In the genomic region with DNA sequence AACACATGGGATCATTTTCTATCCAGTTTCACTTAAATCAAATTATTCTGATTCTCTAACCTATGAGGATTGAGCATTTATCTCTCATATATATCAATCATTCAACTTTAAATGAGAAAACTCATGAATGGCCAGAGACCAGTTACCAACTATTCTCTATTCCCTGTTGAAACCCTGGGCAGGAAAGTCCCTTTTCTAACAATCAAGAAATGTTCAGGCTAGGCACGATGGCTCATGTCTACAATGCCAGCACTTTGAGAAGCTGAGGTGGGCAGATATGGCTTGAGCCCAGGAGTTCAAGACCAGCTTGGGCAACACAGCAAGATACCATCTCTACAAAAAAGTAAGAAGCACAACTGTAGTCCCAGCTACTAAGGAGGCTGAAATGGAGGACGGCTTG, we compare ENCODE assay signal across 25 cellular contexts. TPM values are rescaled to one million over a fixed set of nuclear protein-coding genes. Genes with fewer than 3 reads are reported as not detected.
A peak's percentile ranks its signal among the peaks of the same experiment; 100 is the strongest.
DNase-seq lines count a peak whose midpoint lies in the region; ATAC-seq and TF ChIP-seq lines count a peak whose summit lies in the region.
"Had no signal": no experiment of that assay in that cellular context is flagged by ENCODE, and none has a peak within 500 bp of the region (broad histone marks: within the 10 kb centered on the region; RNA-seq: fewer than 3 reads in every experiment).

No MANE protein-coding gene starts in this region.

- intact Hi-C loops in CD4-positive, alpha-beta T cell (cut with DNase I, micrococcal nuclease): loop anchor here in 1 of 2 experiments (2.0 kb wide), 1 partner anchor 14 kb away; no protein-coding TSS in a partner anchor

- H3K27ac ChIP-seq in CD4-positive, alpha-beta T cell (ENCODE audit: low read depth, low read length): no peak overlapping the region
- H3K27ac ChIP-seq: A549 had no signal

- H3K27me3 Mint-ChIP-seq in activated T-cell treated with anti-CD3 and anti-CD28 coated beads, Interleukin-2, amount 50 U/mL, for 72 hours (ENCODE audit: low read depth): no peaks in the 10 kb centered on the region
- H3K27me3 Mint-ChIP-seq in activated T-helper 17 cell treated with anti-CD3 and anti-CD28 coated beads, Interleukin-2, amount 50 U/mL, for 72 hours: no peaks in the 10 kb centered on the region
- H3K27me3 Mint-ChIP-seq in stimulated activated memory B cell treated with anti-CD40 and anti-IgM and Interleukin-4, amounts not matched to agents 10 μg/mL and 1 μg/mL and 100 μg/mL, for 72 hours: no peaks in the 10 kb centered on the region
- H3K27me3 Mint-ChIP-seq in CD4-positive, alpha-beta T cell: no peaks in the 10 kb centered on the region
- H3K27me3 Mint-ChIP-seq: CD4-positive, CD25-positive, alpha-beta regulatory T cell had no signal

- DNase-seq in activated T-cell treated with anti-CD3 and anti-CD28 coated beads, Interleukin-2, amount 50 U/mL, for 72 hours: no peak
- DNase-seq in activated T-cell treated with anti-CD3 and anti-CD28 coated beads for 4 hours (no peak), mesenteric fat pad (ENCODE audit: low spot score) (no peak), NCI-H345 (lab: John Stamatoyannopoulos, UW) (no peak)
- DNase-seq in CD4-positive, alpha-beta T cell: no peak
- DNase-seq: Caco-2; CD4-positive, CD25-positive, alpha-beta regulatory T cell; DMS79 treated with DMSO at 0.1 percent for 48 hours; HCEC 1CT; Kasumi-1; MG63; NCI-H1048; NCI-H1436; NCI-H187 treated with DMSO at 0.1 percent for 48 hours; NCI-H2227 treated with DMSO at 0.1 percent for 48 hours; NCI-H510A treated with DMSO at 0.1 percent for 48 hours; NCI-H748 treated with DMSO at 0.1 percent for 48 hours; SIG-M5; SK-N-SH had no signal

- CTCF ChIA-PET in CD4-positive, alpha-beta T cell (lab: Charles Lee): no interaction called here

- ATAC-seq in activated T-cell treated with anti-CD3 and anti-CD28 coated beads, Interleukin-2, amount 50 U/mL, for 72 hours (replicated peaks in 1 of 2): peak in 1 of 2 donors; percentile 34
- peak; percentile 54 for ATAC-seq in HG02798 (IDR thresholded peaks at IDR 0.05; ENCODE audit: poor library complexity, unreplicated experiment)
- ATAC-seq in activated T-helper 17 cell treated with anti-CD3 and anti-CD28 coated beads, Interleukin-2, amount 50 U/mL, for 72 hours (replicated peaks): peak; percentile 70
- ATAC-seq in stimulated activated memory B cell treated with anti-CD40 and anti-IgM and Interleukin-4, amounts not matched to agents 10 μg/mL and 1 μg/mL and 100 μg/mL, for 72 hours: peak; percentile 84
- no peak for ATAC-seq in CD4-positive, alpha-beta T cell (ENCODE audit: poor library complexity)
- ATAC-seq: A549, GM23338, Panc1 had no signal

- H3K27ac Mint-ChIP-seq in activated T-cell treated with anti-CD3 and anti-CD28 coated beads, Interleukin-2, amount 50 U/mL, for 72 hours: peak overlapping the region; percentile 52
- H3K27ac Mint-ChIP-seq in activated T-helper 17 cell treated with anti-CD3 and anti-CD28 coated beads, Interleukin-2, amount 50 U/mL, for 72 hours: no peak overlapping the region
- H3K27ac Mint-ChIP-seq in stimulated activated memory B cell treated with anti-CD40 and anti-IgM and Interleukin-4, amounts not matched to agents 10 μg/mL and 1 μg/mL and 100 μg/mL, for 72 hours: peak overlapping the region; percentile 33
- no peak overlapping the region for H3K27ac Mint-ChIP-seq in CD4-positive, alpha-beta T cell
- H3K27ac Mint-ChIP-seq: GM23338 had no signal

- no peak for TF ChIP-seq CTCF in CD4-positive, alpha-beta T cell (IDR thresholded peaks at IDR 0.05)

- no peaks in the 10 kb centered on the region for H3K27me3 ChIP-seq in CD4-positive, alpha-beta T cell (ENCODE audit: control insufficient read depth, insufficient read depth, low read length)
- H3K27me3 ChIP-seq: MG63 had no signal

- H3K36me3 Mint-ChIP-seq in activated T-cell treated with anti-CD3 and anti-CD28 coated beads, Interleukin-2, amount 50 U/mL, for 72 hours (ENCODE audit: insufficient read depth in 2 of 2): no peaks in the 10 kb centered on the region
- H3K36me3 Mint-ChIP-seq in activated T-helper 17 cell treated with anti-CD3 and anti-CD28 coated beads, Interleukin-2, amount 50 U/mL, for 72 hours (ENCODE audit: low read depth): no peaks in the 10 kb centered on the region
- H3K36me3 Mint-ChIP-seq in stimulated activated memory B cell treated with anti-CD40 and anti-IgM and Interleukin-4, amounts not matched to agents 10 μg/mL and 1 μg/mL and 100 μg/mL, for 72 hours: peaks cover 16% of the 10 kb centered on the region
- no peaks in the 10 kb centered on the region for H3K36me3 Mint-ChIP-seq in CD4-positive, alpha-beta T cell (ENCODE audit: low read depth)

- H3K9me3 Mint-ChIP-seq in activated T-cell treated with anti-CD3 and anti-CD28 coated beads, Interleukin-2, amount 50 U/mL, for 72 hours: no peaks in the 10 kb centered on the region
- no peaks in the 10 kb centered on the region for H3K9me3 Mint-ChIP-seq in activated T-helper 17 cell treated with anti-CD3 and anti-CD28 coated beads, Interleukin-2, amount 50 U/mL, for 72 hours
- no peaks in the 10 kb centered on the region for H3K9me3 Mint-ChIP-seq in stimulated activated memory B cell treated with anti-CD40 and anti-IgM and Interleukin-4, amounts not matched to agents 10 μg/mL and 1 μg/mL and 100 μg/mL, for 72 hours
- no peaks in the 10 kb centered on the region for H3K9me3 Mint-ChIP-seq in CD4-positive, alpha-beta T cell
- H3K9me3 Mint-ChIP-seq: CD4-positive, CD25-positive, alpha-beta regulatory T cell; GM23338 had no signal

- no peaks in the 10 kb centered on the region for H3K9me3 ChIP-seq in CD4-positive, alpha-beta T cell (ENCODE audit: control insufficient read depth, low read length)
- H3K9me3 ChIP-seq: A549, MG63, SK-N-SH had no signal

- H3K4me3 Mint-ChIP-seq in activated T-cell treated with anti-CD3 and anti-CD28 coated beads, Interleukin-2, amount 50 U/mL, for 72 hours: peak overlapping the region in 1 of 2 donors; percentile 29
- no peak overlapping the region for H3K4me3 Mint-ChIP-seq in activated T-helper 17 cell treated with anti-CD3 and anti-CD28 coated beads, Interleukin-2, amount 50 U/mL, for 72 hours
- H3K4me3 Mint-ChIP-seq in stimulated activated memory B cell treated with anti-CD40 and anti-IgM and Interleukin-4, amounts not matched to agents 10 μg/mL and 1 μg/mL and 100 μg/mL, for 72 hours: no peak overlapping the region
- no peak overlapping the region for H3K4me3 Mint-ChIP-seq in CD4-positive, alpha-beta T cell
- H3K4me3 Mint-ChIP-seq: CD4-positive, CD25-positive, alpha-beta regulatory T cell; GM23338 had no signal

- POLR2A ChIA-PET in CD4-positive, alpha-beta T cell (lab: Charles Lee): interaction anchor here (0.6 to 2.6 kb wide), 6 partner anchors 10 to 454 kb away, joined by 3 to 19 read pairs (median 4); a partner anchor contains a TSS

- peaks cover 51% of the 10 kb centered on the region for H3K4me1 Mint-ChIP-seq in activated T-cell treated with anti-CD3 and anti-CD28 coated beads, Interleukin-2, amount 50 U/mL, for 72 hours (ENCODE audit: low read depth)
- H3K4me1 Mint-ChIP-seq in activated T-helper 17 cell treated with anti-CD3 and anti-CD28 coated beads, Interleukin-2, amount 50 U/mL, for 72 hours: peaks cover 29% of the 10 kb centered on the region
- peaks cover 62% of the 10 kb centered on the region for H3K4me1 Mint-ChIP-seq in stimulated activated memory B cell treated with anti-CD40 and anti-IgM and Interleukin-4, amounts not matched to agents 10 μg/mL and 1 μg/mL and 100 μg/mL, for 72 hours
- H3K4me1 Mint-ChIP-seq in CD4-positive, alpha-beta T cell (ENCODE audit: low read depth): peaks cover 61% of the 10 kb centered on the region

RNA-seq across cellular contexts. Expression of a gene that starts 18.0 kb away (rescaled TPM):
- 10 to 100 TPM; 40.6 to 42.0 TPM for total RNA-seq in activated T-cell treated with anti-CD3 and anti-CD28 coated beads, Interleukin-2, amount 50 U/mL, for 72 hours
- 10 to 100 TPM; 19.9 to 33.8 TPM for total RNA-seq in activated T-helper 17 cell treated with anti-CD3 and anti-CD28 coated beads, Interleukin-2, amount 50 U/mL, for 72 hours
- total RNA-seq in mesenteric fat pad: 26.4 TPM
- total RNA-seq in CD4-positive, alpha-beta T cell: 10 to 100 TPM; 33.3 to 34.8 TPM

RNA-seq across cellular contexts. Expression of a gene that starts 52.1 kb away (rescaled TPM):
- 100 to 1,000 TPM; 755 to 785 TPM for total RNA-seq in activated T-cell treated with anti-CD3 and anti-CD28 coated beads, Interleukin-2, amount 50 U/mL, for 72 hours
- 100 to 1,000 TPM; 407 to 411 TPM for total RNA-seq in activated T-helper 17 cell treated with anti-CD3 and anti-CD28 coated beads, Interleukin-2, amount 50 U/mL, for 72 hours
- total RNA-seq in mesenteric fat pad: 477 TPM
- total RNA-seq in CD4-positive, alpha-beta T cell: 100 to 1,000 TPM; 274 to 279 TPM

Comparison
In these comparisons a context has a peak if more than half of its experiments do, and no peak if none do; other contexts are left out.
1. H3K27ac Mint-ChIP-seq: peak in activated T-cell treated with anti-CD3 and anti-CD28 coated beads, Interleukin-2, amount 50 U/mL, for 72 hours (single experiment) and stimulated activated memory B cell treated with anti-CD40 and anti-IgM and Interleukin-4, amounts not matched to agents 10 μg/mL and 1 μg/mL and 100 μg/mL, for 72 hours (single experiment); none in activated T-helper 17 cell treated with anti-CD3 and anti-CD28 coated beads, Interleukin-2, amount 50 U/mL, for 72 hours (single experiment) and CD4-positive, alpha-beta T cell (single experiment).